ENCODE assay signal across 1 cellular context in the genomic region with DNA sequence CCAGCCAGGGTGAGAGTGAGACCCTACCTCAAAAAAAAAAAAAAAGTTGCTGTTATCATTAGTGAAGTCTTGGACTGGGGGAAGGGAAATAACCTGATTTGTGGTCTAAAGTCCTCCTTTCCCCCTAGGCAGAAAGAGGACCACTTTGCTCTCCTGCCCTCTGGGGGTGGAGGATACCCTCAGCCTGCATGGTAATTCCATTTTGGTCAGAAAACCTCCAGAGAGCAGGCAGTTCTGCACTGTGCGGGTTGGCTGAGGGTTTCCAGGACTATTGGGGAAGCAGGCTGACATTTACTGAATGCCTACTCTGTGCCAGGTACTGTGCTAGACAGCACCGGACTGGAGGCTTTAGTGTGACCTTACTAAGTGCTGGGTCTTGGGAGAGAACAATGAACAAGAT.
TF ChIP-seq lines count a peak whose summit lies in the region.

No MANE protein-coding gene starts in this region.

TF ChIP-seq in GM23338, 12 proteins besides CTCF, POLR2A, EP300 and RAD21 (continued from another document):
- TF ChIP-seq, protein P1, sequence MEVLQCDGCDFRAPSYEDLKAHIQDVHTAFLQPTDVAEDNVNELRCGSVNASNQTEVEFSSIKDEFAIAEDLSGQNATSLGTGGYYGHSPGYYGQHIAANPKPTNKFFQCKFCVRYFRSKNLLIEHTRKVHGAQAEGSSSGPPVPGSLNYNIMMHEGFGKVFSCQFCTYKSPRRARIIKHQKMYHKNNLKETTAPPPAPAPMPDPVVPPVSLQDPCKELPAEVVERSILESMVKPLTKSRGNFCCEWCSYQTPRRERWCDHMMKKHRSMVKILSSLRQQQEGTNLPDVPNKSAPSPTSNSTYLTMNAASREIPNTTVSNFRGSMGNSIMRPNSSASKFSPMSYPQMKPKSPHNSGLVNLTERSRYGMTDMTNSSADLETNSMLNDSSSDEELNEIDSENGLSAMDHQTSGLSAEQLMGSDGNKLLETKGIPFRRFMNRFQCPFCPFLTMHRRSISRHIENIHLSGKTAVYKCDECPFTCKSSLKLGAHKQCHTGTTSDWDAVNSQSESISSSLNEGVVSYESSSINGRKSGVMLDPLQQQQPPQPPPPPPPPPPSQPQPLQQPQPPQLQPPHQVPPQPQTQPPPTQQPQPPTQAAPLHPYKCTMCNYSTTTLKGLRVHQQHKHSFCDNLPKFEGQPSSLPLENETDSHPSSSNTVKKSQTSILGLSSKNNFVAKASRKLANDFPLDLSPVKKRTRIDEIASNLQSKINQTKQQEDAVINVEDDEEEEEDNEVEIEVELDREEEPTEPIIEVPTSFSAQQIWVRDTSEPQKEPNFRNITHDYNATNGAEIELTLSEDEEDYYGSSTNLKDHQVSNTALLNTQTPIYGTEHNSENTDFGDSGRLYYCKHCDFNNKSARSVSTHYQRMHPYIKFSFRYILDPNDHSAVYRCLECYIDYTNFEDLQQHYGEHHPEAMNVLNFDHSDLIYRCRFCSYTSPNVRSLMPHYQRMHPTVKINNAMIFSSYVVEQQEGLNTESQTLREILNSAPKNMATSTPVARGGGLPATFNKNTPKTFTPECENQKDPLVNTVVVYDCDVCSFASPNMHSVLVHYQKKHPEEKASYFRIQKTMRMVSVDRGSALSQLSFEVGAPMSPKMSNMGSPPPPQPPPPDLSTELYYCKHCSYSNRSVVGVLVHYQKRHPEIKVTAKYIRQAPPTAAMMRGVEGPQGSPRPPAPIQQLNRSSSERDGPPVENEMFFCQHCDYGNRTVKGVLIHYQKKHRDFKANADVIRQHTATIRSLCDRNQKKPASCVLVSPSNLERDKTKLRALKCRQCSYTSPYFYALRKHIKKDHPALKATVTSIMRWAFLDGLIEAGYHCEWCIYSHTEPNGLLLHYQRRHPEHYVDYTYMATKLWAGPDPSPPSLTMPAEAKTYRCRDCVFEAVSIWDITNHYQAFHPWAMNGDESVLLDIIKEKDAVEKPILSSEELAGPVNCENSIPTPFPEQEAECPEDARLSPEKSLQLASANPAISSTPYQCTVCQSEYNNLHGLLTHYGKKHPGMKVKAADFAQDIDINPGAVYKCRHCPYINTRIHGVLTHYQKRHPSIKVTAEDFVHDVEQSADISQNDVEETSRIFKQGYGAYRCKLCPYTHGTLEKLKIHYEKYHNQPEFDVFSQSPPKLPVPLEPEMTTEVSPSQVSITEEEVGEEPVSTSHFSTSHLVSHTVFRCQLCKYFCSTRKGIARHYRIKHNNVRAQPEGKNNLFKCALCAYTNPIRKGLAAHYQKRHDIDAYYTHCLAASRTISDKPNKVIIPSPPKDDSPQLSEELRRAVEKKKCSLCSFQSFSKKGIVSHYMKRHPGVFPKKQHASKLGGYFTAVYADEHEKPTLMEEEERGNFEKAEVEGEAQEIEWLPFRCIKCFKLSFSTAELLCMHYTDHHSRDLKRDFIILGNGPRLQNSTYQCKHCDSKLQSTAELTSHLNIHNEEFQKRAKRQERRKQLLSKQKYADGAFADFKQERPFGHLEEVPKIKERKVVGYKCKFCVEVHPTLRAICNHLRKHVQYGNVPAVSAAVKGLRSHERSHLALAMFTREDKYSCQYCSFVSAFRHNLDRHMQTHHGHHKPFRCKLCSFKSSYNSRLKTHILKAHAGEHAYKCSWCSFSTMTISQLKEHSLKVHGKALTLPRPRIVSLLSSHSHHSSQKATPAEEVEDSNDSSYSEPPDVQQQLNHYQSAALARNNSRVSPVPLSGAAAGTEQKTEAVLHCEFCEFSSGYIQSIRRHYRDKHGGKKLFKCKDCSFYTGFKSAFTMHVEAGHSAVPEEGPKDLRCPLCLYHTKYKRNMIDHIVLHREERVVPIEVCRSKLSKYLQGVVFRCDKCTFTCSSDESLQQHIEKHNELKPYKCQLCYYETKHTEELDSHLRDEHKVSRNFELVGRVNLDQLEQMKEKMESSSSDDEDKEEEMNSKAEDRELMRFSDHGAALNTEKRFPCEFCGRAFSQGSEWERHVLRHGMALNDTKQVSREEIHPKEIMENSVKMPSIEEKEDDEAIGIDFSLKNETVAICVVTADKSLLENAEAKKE (CRISPR knock-in tag; IDR thresholded peaks at IDR 0.05) = no peak
- TF ChIP-seq EZH2 (IDR thresholded peaks at IDR 0.05; ENCODE audit: low read depth, unreplicated experiment) (no peak), CREB1 (CRISPR knock-in tag; IDR thresholded peaks at IDR 0.05; ENCODE audit: low read depth) (no peak), POLR2AphosphoS5 (IDR thresholded peaks at IDR 0.05; ENCODE audit: low read depth) (no peak), NANOG (IDR thresholded peaks at IDR 0.05; ENCODE audit: borderline replicate concordance) (no peak), JUNB (IDR thresholded peaks at IDR 0.05; ENCODE audit: unreplicated experiment) (no peak), ZNF331 (CRISPR knock-in tag; IDR thresholded peaks at IDR 0.05; ENCODE audit: low read depth) (no peak)
- TF ChIP-seq, protein P2, sequence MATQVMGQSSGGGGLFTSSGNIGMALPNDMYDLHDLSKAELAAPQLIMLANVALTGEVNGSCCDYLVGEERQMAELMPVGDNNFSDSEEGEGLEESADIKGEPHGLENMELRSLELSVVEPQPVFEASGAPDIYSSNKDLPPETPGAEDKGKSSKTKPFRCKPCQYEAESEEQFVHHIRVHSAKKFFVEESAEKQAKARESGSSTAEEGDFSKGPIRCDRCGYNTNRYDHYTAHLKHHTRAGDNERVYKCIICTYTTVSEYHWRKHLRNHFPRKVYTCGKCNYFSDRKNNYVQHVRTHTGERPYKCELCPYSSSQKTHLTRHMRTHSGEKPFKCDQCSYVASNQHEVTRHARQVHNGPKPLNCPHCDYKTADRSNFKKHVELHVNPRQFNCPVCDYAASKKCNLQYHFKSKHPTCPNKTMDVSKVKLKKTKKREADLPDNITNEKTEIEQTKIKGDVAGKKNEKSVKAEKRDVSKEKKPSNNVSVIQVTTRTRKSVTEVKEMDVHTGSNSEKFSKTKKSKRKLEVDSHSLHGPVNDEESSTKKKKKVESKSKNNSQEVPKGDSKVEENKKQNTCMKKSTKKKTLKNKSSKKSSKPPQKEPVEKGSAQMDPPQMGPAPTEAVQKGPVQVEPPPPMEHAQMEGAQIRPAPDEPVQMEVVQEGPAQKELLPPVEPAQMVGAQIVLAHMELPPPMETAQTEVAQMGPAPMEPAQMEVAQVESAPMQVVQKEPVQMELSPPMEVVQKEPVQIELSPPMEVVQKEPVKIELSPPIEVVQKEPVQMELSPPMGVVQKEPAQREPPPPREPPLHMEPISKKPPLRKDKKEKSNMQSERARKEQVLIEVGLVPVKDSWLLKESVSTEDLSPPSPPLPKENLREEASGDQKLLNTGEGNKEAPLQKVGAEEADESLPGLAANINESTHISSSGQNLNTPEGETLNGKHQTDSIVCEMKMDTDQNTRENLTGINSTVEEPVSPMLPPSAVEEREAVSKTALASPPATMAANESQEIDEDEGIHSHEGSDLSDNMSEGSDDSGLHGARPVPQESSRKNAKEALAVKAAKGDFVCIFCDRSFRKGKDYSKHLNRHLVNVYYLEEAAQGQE (IDR thresholded peaks at IDR 0.05; ENCODE audit: unreplicated experiment) = no peak
